Comparison of ENCODE assay signal across 18 cellular contexts in genomic region chr7:137080516-137081203, GRCh38.
DNase-seq lines count a peak whose midpoint lies in the region; ATAC-seq and TF ChIP-seq lines count a peak whose summit lies in the region.
"Had no signal": no experiment of that assay in that cellular context is flagged by ENCODE, and none has a peak within 500 bp of the region (broad histone marks: within the 10 kb centered on the region; RNA-seq: fewer than 3 reads in every experiment).

No MANE protein-coding gene starts in this region.

- WGBS in gastroesophageal sphincter (ENCODE audit: low coverage in 1 of 2), 2 donors, result 56 to 65% methylated on average over 4 of the region's 5 CpGs

- CTCF ChIA-PET in BJ (lab: Yijun Ruan, JAX), result no interaction called here

- H3K4me1 ChIP-seq in gastroesophageal sphincter, result peaks cover 10 to 34% (median 15%) of the 10 kb centered on the region in 3 donors
- H3K4me1 ChIP-seq: colonic mucosa, neural progenitor cell had no signal

- H3K4me1 Mint-ChIP-seq in natural killer cell treated with Interleukin-12 subunit alpha and Interleukin-12 subunit beta and Interleukin-15 and Interleukin-18, amount 100 ng/mL, for 72 hours (ENCODE audit: low read depth in 2 of 2), result no peaks in the 10 kb centered on the region
- H3K4me1 Mint-ChIP-seq: memory B cell, neural progenitor cell had no signal

- peaks cover 20% of the 10 kb centered on the region for H3K9me3 Mint-ChIP-seq in natural killer cell treated with Interleukin-12 subunit alpha and Interleukin-12 subunit beta and Interleukin-15 and Interleukin-18, amount 100 ng/mL, for 72 hours
- H3K9me3 Mint-ChIP-seq: neural progenitor cell had no signal

- H3K36me3 Mint-ChIP-seq in natural killer cell treated with Interleukin-12 subunit alpha and Interleukin-12 subunit beta and Interleukin-15 and Interleukin-18, amount 100 ng/mL, for 72 hours, result peaks cover 7% of the 10 kb centered on the region
- H3K36me3 Mint-ChIP-seq: memory B cell, neural progenitor cell had no signal

- no peak for TF ChIP-seq POLR2A in gastroesophageal sphincter (IDR thresholded peaks at IDR 0.05)

- no peak for TF ChIP-seq CTCF in BJ (IDR thresholded peaks at IDR 0.05; ENCODE audit: insufficient read depth, low read depth, low read length)
- no peak for TF ChIP-seq CTCF in gastroesophageal sphincter (IDR thresholded peaks at IDR 0.05)

- TF ChIP-seq EP300 in gastroesophageal sphincter (IDR thresholded peaks at IDR 0.05), result no peak

- intact Hi-C loops in left colon (cut with DNase I, micrococcal nuclease), result no loop called here

- H3K36me3 ChIP-seq in BJ (ENCODE audit: control insufficient read depth, insufficient read depth, low read length) (no peaks in the 10 kb centered on the region), gastroesophageal sphincter (no peaks in the 10 kb centered on the region)
- H3K36me3 ChIP-seq: colonic mucosa, neural progenitor cell had no signal

- DNase-seq in BJ (ENCODE audit: low read depth), result peak; percentile 20
- peak; percentile 64 for DNase-seq in NCI-H69 (lab: John Stamatoyannopoulos, UW)
- DNase-seq in natural killer cell treated with Interleukin-12 subunit alpha and Interleukin-12 subunit beta and Interleukin-15 and Interleukin-18, amount 100 ng/mL, for 72 hours (ENCODE audit: low spot score), result no peak
- DNase-seq in left colon, result no peak
- no peak for DNase-seq in NCI-H187 (lab: John Stamatoyannopoulos, UW)
- DNase-seq: activated CD4-positive, CD25-positive, alpha-beta regulatory T cell treated with anti-CD3 and anti-CD28 coated beads, Interleukin-2, amount 50 U/mL, for 72 hours; activated CD8-positive, alpha-beta memory T cell treated with anti-CD3 and anti-CD28 coated beads, Interleukin-2, amount 50 U/mL, for 48 hours; colonic mucosa; KBM-7; NCI-H1105 treated with DMSO at 0.1 percent for 48 hours; SHP77 treated with DMSO at 0.1 percent for 48 hours had no signal

- no peak overlapping the region for H3K4me3 Mint-ChIP-seq in natural killer cell treated with Interleukin-12 subunit alpha and Interleukin-12 subunit beta and Interleukin-15 and Interleukin-18, amount 100 ng/mL, for 72 hours
- H3K4me3 Mint-ChIP-seq: memory B cell; neural progenitor cell; T-helper 2 cell treated with Interferon-gamma antibody and Interleukin-4, amounts not matched to agents 5 μg/mL and 100 μg/mL, for 36 hours had no signal

- no peak overlapping the region for H3K27ac Mint-ChIP-seq in natural killer cell treated with Interleukin-12 subunit alpha and Interleukin-12 subunit beta and Interleukin-15 and Interleukin-18, amount 100 ng/mL, for 72 hours
- H3K27ac Mint-ChIP-seq: memory B cell; neural progenitor cell; T-helper 2 cell treated with Interferon-gamma antibody and Interleukin-4, amounts not matched to agents 5 μg/mL and 100 μg/mL, for 36 hours had no signal

- no peak overlapping the region for H3K4me3 ChIP-seq in BJ (ENCODE audit: low read depth, low read length)
- H3K4me3 ChIP-seq in gastroesophageal sphincter, result no peak overlapping the region
- H3K4me3 ChIP-seq: colonic mucosa, neural progenitor cell had no signal

- POLR2A ChIA-PET in BJ (lab: Charles Lee), result no interaction called here

- H3K9me3 ChIP-seq in gastroesophageal sphincter, result no peaks in the 10 kb centered on the region

- H3K27ac ChIP-seq in gastroesophageal sphincter, result no peak overlapping the region
- H3K27ac ChIP-seq: colonic mucosa, HL-60, neural progenitor cell had no signal

- no peaks in the 10 kb centered on the region for H3K27me3 ChIP-seq in BJ (ENCODE audit: control insufficient read depth, insufficient read depth, low read length)
- no peaks in the 10 kb centered on the region for H3K27me3 ChIP-seq in gastroesophageal sphincter
- H3K27me3 ChIP-seq: colonic mucosa, neural progenitor cell had no signal

- ATAC-seq in GM19463 (IDR thresholded peaks at IDR 0.05; ENCODE audit: unreplicated experiment), result peak; percentile 67
- peak; percentile 40 for ATAC-seq in gastroesophageal sphincter
- ATAC-seq in natural killer cell treated with Interleukin-12 subunit alpha and Interleukin-12 subunit beta and Interleukin-15 and Interleukin-18, amount 100 ng/mL, for 72 hours, result no peak
- ATAC-seq in GM18511 (IDR thresholded peaks at IDR 0.05; ENCODE audit: unreplicated experiment), result no peak
- ATAC-seq in left colon, result no peak

- H3K27me3 Mint-ChIP-seq in natural killer cell treated with Interleukin-12 subunit alpha and Interleukin-12 subunit beta and Interleukin-15 and Interleukin-18, amount 100 ng/mL, for 72 hours, result no peaks in the 10 kb centered on the region
- H3K27me3 Mint-ChIP-seq: memory B cell had no signal

Comparison
In these comparisons a context has a peak if more than half of its experiments do, and no peak if none do; other contexts are left out.
1. DNase-seq: peak in BJ (single experiment) and NCI-H69 (single experiment); none in natural killer cell treated with Interleukin-12 subunit alpha and Interleukin-12 subunit beta and Interleukin-15 and Interleukin-18, amount 100 ng/mL, for 72 hours (single experiment), left colon (0 of 2) and NCI-H187 (0 of 2).
2. ATAC-seq: peak in GM19463 (single experiment) and gastroesophageal sphincter (single experiment); none in natural killer cell treated with Interleukin-12 subunit alpha and Interleukin-12 subunit beta and Interleukin-15 and Interleukin-18, amount 100 ng/mL, for 72 hours (0 of 2), GM18511 (single experiment) and left colon (single experiment).